ENCODE assay signal across 9 cellular contexts in genomic region chr1:155082301-155082940, GRCh38. TPM values are rescaled to one million over a fixed set of nuclear protein-coding genes. Genes with fewer than 3 reads are reported as not detected.
DNase-seq lines count a peak whose midpoint lies in the region; ATAC-seq and TF ChIP-seq lines count a peak whose summit lies in the region.
"Had no signal": no experiment of that assay in that cellular context is flagged by ENCODE, and none has a peak within 500 bp of the region (broad histone marks: within the 10 kb centered on the region; RNA-seq: fewer than 3 reads in every experiment).

No MANE protein-coding gene starts in this region.

- DNase-seq in T47D (ENCODE audit: low read depth in 1 of 2, low spot score in 1 of 2) (peak; percentile 82 to 86), mammary epithelial cell (no peak), WTC11 (ENCODE audit: low spot score) (no peak), testis (no peak), occipital lobe (lab: John Stamatoyannopoulos, UW) (no peak), omental fat pad (ENCODE audit: low spot score) (no peak), NCI-H2171 (lab: John Stamatoyannopoulos, UW) (no peak)
- DNase-seq: GDM1 had no signal

- peak overlapping the region; percentile 63 for H3K4me3 Mint-ChIP-seq in WTC11

- H3K79me2 ChIP-seq in mammary epithelial cell (ENCODE audit: insufficient read depth, low read length): no peaks in the 10 kb centered on the region

- CTCF ChIA-PET in mammary epithelial cell (lab: Charles Lee; ENCODE audit: low non-redundant PET): no interaction called here
- CTCF ChIA-PET in WTC11 (lab: Charles Lee): interaction anchor here (0.6 to 2.0 kb wide), 4 partner anchors 19 to 146 kb away, joined by 3 to 9 read pairs (median 4); partner anchors contain the start of genes EFNA4 and PMVK

- no peaks in the 10 kb centered on the region for H3K9me3 ChIP-seq in mammary epithelial cell (replicated peaks; ENCODE audit: insufficient read depth, low read length)
- H3K9me3 ChIP-seq in iPS-18c (ENCODE audit: control insufficient read depth, insufficient read depth, low read length): no peaks in the 10 kb centered on the region
- no peaks in the 10 kb centered on the region for H3K9me3 ChIP-seq in testis

- intact Hi-C loops in mammary epithelial cell (cut with micrococcal nuclease) (loop anchor here (10.0 kb wide), 1 partner anchor 318 kb away; no protein-coding TSS in a partner anchor), testis (cut with DNase I; ENCODE audit: low total_unique reads) (no loop called here)

- H3K36me3 ChIP-seq in mammary epithelial cell (ENCODE audit: insufficient read depth, low read length) (no peaks in the 10 kb centered on the region), testis (ENCODE audit: low read depth, missing control alignments) (no peaks in the 10 kb centered on the region)

- H3K4me1 Mint-ChIP-seq in WTC11: peaks cover 38% of the 10 kb centered on the region

- no peaks in the 10 kb centered on the region for H3K36me3 Mint-ChIP-seq in WTC11

- H3K27me3 ChIP-seq in mammary epithelial cell (ENCODE audit: insufficient read depth, low read length) (peaks cover 28% of the 10 kb centered on the region), testis (no peaks in the 10 kb centered on the region)

- no peak for TF ChIP-seq CTCF in mammary epithelial cell (conservative IDR thresholded peaks at IDR 0.05 in 1 of 2, IDR thresholded peaks at IDR 0.05 in 1 of 2; ENCODE audit: extremely low read depth in 1 of 2, insufficient read depth in 1 of 2, low read depth in 1 of 2, low read length in 2 of 2)
- TF ChIP-seq CTCF in WTC11 (IDR thresholded peaks at IDR 0.05): no peak
- TF ChIP-seq CTCF in testis (IDR thresholded peaks at IDR 0.05): no peak
- no peak for TF ChIP-seq CTCF in omental fat pad (IDR thresholded peaks at IDR 0.05)

- no peaks in the 10 kb centered on the region for H4K20me1 ChIP-seq in mammary epithelial cell (ENCODE audit: insufficient read depth, low read length)

- dilution Hi-C loops in mammary epithelial cell (cut with HindIII; ENCODE audit: low sequenced_read_pairs): no loop called here

- WGBS in mammary epithelial cell (ENCODE audit: low coverage, missing lambda C conversion rate): 16% methylated on average over 6 of the region's 34 CpGs
- WGBS in testis, 2 donors: 2 to 3% methylated on average over 19 to 34 of the region's 34 CpGs

- H3K27ac ChIP-seq in mammary epithelial cell (ENCODE audit: insufficient read depth, low read depth, low read length): no peak overlapping the region
- H3K27ac ChIP-seq in testis: no peak overlapping the region

- peaks cover 70% of the 10 kb centered on the region for H3K27me3 Mint-ChIP-seq in WTC11 (ENCODE audit: low read depth)

- POLR2A ChIA-PET in WTC11 (lab: Charles Lee): interaction anchor here (0.6 kb wide), 1 partner anchor 86 kb away, joined by 6 read pairs; no protein-coding TSS in a partner anchor

- H3K4me3 ChIP-seq in mammary epithelial cell (replicated peaks in 1 of 3; ENCODE audit: insufficient read depth in 1 of 3, low read depth in 2 of 3, low read length in 3 of 3): no peak overlapping the region
- H3K4me3 ChIP-seq in iPS-18c (ENCODE audit: insufficient read depth, low read depth, low read length): peak overlapping the region; percentile 15; the same call in 1 of the 2 replicates
- H3K4me3 ChIP-seq in testis: peak overlapping the region; percentile 13 to 36

- BruUV-seq in mammary epithelial cell (replicated peaks; lab: Mats Ljungman, UMichigan): no TSS peak

- no peak for TF ChIP-seq POLR2A in testis (IDR thresholded peaks at IDR 0.05)

- no peak overlapping the region for H3K9ac ChIP-seq in mammary epithelial cell (ENCODE audit: insufficient read depth, low read length)

- H3K9me3 Mint-ChIP-seq in WTC11: no peaks in the 10 kb centered on the region

- no peak overlapping the region for H3K4me2 ChIP-seq in mammary epithelial cell (ENCODE audit: insufficient read depth, low read depth, low read length)

- in situ Hi-C loops in T47D (cut with HindIII; ENCODE audit: low pct_unique_long_range_greater_than_20kb, low sequenced_read_pairs) (no loop called here), mammary epithelial cell (cut with MboI; ENCODE audit: low sequenced_read_pairs in 2 of 2) (no loop called here)

- H3K4me1 ChIP-seq in mammary epithelial cell (ENCODE audit: insufficient read depth, low read length) (peaks cover 71% of the 10 kb centered on the region), testis (peaks cover 55% of the 10 kb centered on the region)

- H3K27ac Mint-ChIP-seq in WTC11: no peak overlapping the region

- H2AFZ ChIP-seq in mammary epithelial cell (ENCODE audit: low read depth, low read length): no peak overlapping the region

- ATAC-seq in WTC11 (no peak), omental fat pad (ENCODE audit: low FRiP score) (no peak)

TF ChIP-seq in WTC11, 78 proteins besides CTCF, POLR2A, EP300 and RAD21:
- TF ChIP-seq ESRRA (CRISPR knock-in tag; IDR thresholded peaks at IDR 0.05; ENCODE audit: borderline replicate concordance) (no peak), MAX (CRISPR knock-in tag; IDR thresholded peaks at IDR 0.05) (0 out of 2 replicates have a peak, but pooled peaks have one; percentile 2)
TF ChIP-seq in WTC11: peak in this region for 1.

RNA-seq across cellular contexts. Expression of gene EFNA3, which starts 3.8 kb away (rescaled TPM):
- total RNA-seq in mammary epithelial cell (1 to 10 TPM; 2.2 to 4.0 TPM), WTC11 (2021) (12.5 to 15.4 TPM (median 15.4 TPM) in 3 replicates), testis (1 to 10 TPM; 7.5 to 7.7 TPM), occipital lobe (7.6 TPM), omental fat pad (1 to 10 TPM in 2 of 4 donors, under 1 TPM in 1, not detected in 1; 0.84 to 1.8 (median 1.6) TPM)
- polyA plus RNA-seq in mammary epithelial cell (3.7 TPM), testis (ENCODE audit: insufficient read depth, low read depth, low replicate concordance) (9.9 TPM)
- polyA minus RNA-seq in mammary epithelial cell: 4.2 TPM

RNA-seq across cellular contexts. Expression of gene EFNA4, which starts 18.9 kb away (rescaled TPM):
- total RNA-seq in mammary epithelial cell (1 to 10 TPM; 5.0 to 5.8 TPM), WTC11 (2021) (19.5 to 22.7 TPM (median 22.3 TPM) in 3 replicates), testis (1 to 10 TPM; 5.3 to 6.9 TPM), occipital lobe (0.62 TPM), omental fat pad (1 to 10 TPM; 1.7 to 5.0 (median 4.4) TPM)
- polyA plus RNA-seq in mammary epithelial cell (8.4 TPM), testis (ENCODE audit: insufficient read depth, low read depth, low replicate concordance) (6.0 TPM)
- 6.8 TPM for polyA minus RNA-seq in mammary epithelial cell

RNA-seq across cellular contexts. Expression of gene ADAM15, which starts 31.3 kb away (rescaled TPM):
- total RNA-seq in mammary epithelial cell: 100 to 1,000 TPM; 111 to 127 TPM
- 129 TPM for polyA plus RNA-seq in mammary epithelial cell
- 284 TPM for polyA minus RNA-seq in mammary epithelial cell
- 32.1 to 38.4 TPM (median 33.2 TPM) in 3 replicates for total RNA-seq in WTC11 (2021)
- 10 to 100 TPM; 30.7 to 34.5 TPM for total RNA-seq in testis
- polyA plus RNA-seq in testis (ENCODE audit: insufficient read depth, low read depth, low replicate concordance): 42.6 TPM
- total RNA-seq in occipital lobe: 13.3 TPM
- total RNA-seq in omental fat pad: 100 to 1,000 TPM; 116 to 262 (median 157) TPM

RNA-seq across cellular contexts. Expression of gene EFNA1, which starts 45.3 kb away (rescaled TPM):
- total RNA-seq in mammary epithelial cell: 10 to 100 TPM; 21.5 to 54.0 TPM
- 28.8 TPM for polyA plus RNA-seq in mammary epithelial cell
- 13.7 TPM for polyA minus RNA-seq in mammary epithelial cell
- total RNA-seq in WTC11 (2021): 6.0 to 7.3 TPM (median 6.5 TPM) in 3 replicates
- 10 to 100 TPM; 13.1 to 14.5 TPM for total RNA-seq in testis
- polyA plus RNA-seq in testis (ENCODE audit: insufficient read depth, low read depth, low replicate concordance): 13.0 TPM
- 2.7 TPM for total RNA-seq in occipital lobe
- total RNA-seq in omental fat pad: 10 to 100 TPM; 29.2 to 61.7 (median 56.7) TPM

RNA-seq across cellular contexts. Expression of gene DCST1, which starts 48.8 kb away (rescaled TPM):
- total RNA-seq in mammary epithelial cell (not detected), WTC11 (2021) (0.15 TPM in 1 of 3 replicates, not detected in the others), testis (1 to 10 TPM; 4.5 to 9.4 TPM), occipital lobe (not detected), omental fat pad (not detected)
- polyA plus RNA-seq in mammary epithelial cell (not detected), testis (ENCODE audit: insufficient read depth, low read depth, low replicate concordance) (15.2 TPM)
- polyA minus RNA-seq in mammary epithelial cell: not detected

Comparison
In these comparisons a context has a peak if more than half of its experiments do, and no peak if none do; other contexts are left out.
1. DNase-seq: peak in T47D (2 of 2); none in mammary epithelial cell (single experiment), WTC11 (single experiment), testis (single experiment), occipital lobe (single experiment), omental fat pad (single experiment) and NCI-H2171 (single experiment).
2. H3K4me3 ChIP-seq: peak in iPS-18c (single experiment) and testis (2 of 2); none in mammary epithelial cell (0 of 3).